ENCODE assay signal across 24 cellular contexts in genomic region chr3:181730364-181730763, GRCh38. TPM values are rescaled to one million over a fixed set of nuclear protein-coding genes. Genes with fewer than 3 reads are reported as not detected.
DNase-seq lines count a peak whose midpoint lies in the region; ATAC-seq, FAIRE-seq and TF ChIP-seq lines count a peak whose summit lies in the region.
"Had no signal": no experiment of that assay in that cellular context is flagged by ENCODE, and none has a peak within 500 bp of the region (broad histone marks: within the 10 kb centered on the region; RNA-seq: fewer than 3 reads in every experiment).

No MANE protein-coding gene starts in this region.

- H4K8ac ChIP-seq in H9 (replicated peaks; ENCODE audit: insufficient read length, low read depth, low read length) = no peak overlapping the region

- DNase-seq in H9 = no peak
- DNase-seq in NCI-H1436 (lab: John Stamatoyannopoulos, UW) = peak; percentile 21
- peak; percentile 29 for DNase-seq in astrocyte of the hippocampus (ENCODE audit: low read depth, low spot score)
- peak; percentile 4 for DNase-seq in left kidney (ENCODE audit: low read depth, low spot score)
- no peak for DNase-seq in activated CD4-positive, alpha-beta memory T cell treated with anti-CD3 and anti-CD28 coated beads, Interleukin-2, amount 10 ng/mL, durations not matched to agents 7 days and 5 days
- DNase-seq in stimulated activated CD4-positive, alpha-beta T cell treated with anti-CD3 and anti-CD28 coated beads, Interleukin-12 subunit alpha, Interleukin-12 subunit beta, amount 100 ng/mL, for 4 hours = no peak
- no peak for DNase-seq in HepG2 (ENCODE audit: low spot score)
- DNase-seq in AG08396 (ENCODE audit: low spot score) = no peak
- DNase-seq: activated CD4-positive, alpha-beta memory T cell treated with anti-CD3 and anti-CD28 coated beads for 36 hours; activated CD4-positive, alpha-beta T cell treated with anti-CD3 and anti-CD28 coated beads for 1 hour; activated CD8-positive, alpha-beta memory T cell treated with anti-CD3 and anti-CD28 coated beads, Interleukin-2, amount 50 U/mL, for 4 hours; activated naive CD4-positive, alpha-beta T cell treated with Interleukin-2 at 50 U/mL for 16 hours; COR-L47; DMS79; left cardiac atrium; mammary epithelial cell; NCI-H1048; PC-3; stimulated activated naive CD4-positive, alpha-beta T cell; T-helper 2 cell had no signal

- no peak overlapping the region for H3K18ac ChIP-seq in H9 (ENCODE audit: insufficient read length, low read depth, low read length)

- H2BK12ac ChIP-seq in H9 (ENCODE audit: insufficient read length, low read depth, low read length) = no peak overlapping the region

- H3K14ac ChIP-seq in H9 (ENCODE audit: insufficient read depth, low read length) = no peak overlapping the region

- TF ChIP-seq EP300 in HepG2 (IDR thresholded peaks at IDR 0.05; ENCODE audit: low read depth in 2 of 2, low read length in 2 of 2) (no peak), HepG2 (CRISPR knock-in tag; IDR thresholded peaks at IDR 0.05; ENCODE audit: borderline replicate concordance) (no peak)

- no CpG with 5 or more reads among the region's 5 CpGs for WGBS in H9 (ENCODE audit: extremely low coverage, insufficient read length, low lambda C conversion rate)
- 19% methylated on average over 5 of the region's 5 CpGs for WGBS in HepG2 (ENCODE audit: low lambda C conversion rate)

- H3K27me3 Mint-ChIP-seq in H9 (ENCODE audit: low read depth) = peaks cover 23% of the 10 kb centered on the region
- peaks cover 52% of the 10 kb centered on the region for H3K27me3 Mint-ChIP-seq in activated CD4-positive, alpha-beta memory T cell treated with anti-CD3 and anti-CD28 coated beads, Interleukin-2, amount 10 ng/mL, durations not matched to agents 7 days and 5 days

- TF ChIP-seq POLR2A in HepG2 (IDR thresholded peaks at IDR 0.05; ENCODE audit: insufficient read depth in 1 of 2, low read depth in 2 of 2, low read length in 2 of 2) = no peak

- no TSS peak for BruUV-seq in HepG2 (replicated peaks; lab: Mats Ljungman, UMichigan)

- H3T11ph ChIP-seq in H9 (ENCODE audit: low read length) = no peak overlapping the region

- H3K4me2 ChIP-seq in H9 (ENCODE audit: insufficient read depth, insufficient read length, low read length) = peak overlapping the region; percentile 60
- H3K4me2 ChIP-seq in HepG2 (ENCODE audit: low read depth, low read length) = no peak overlapping the region

- H3K79me1 ChIP-seq in H9 (ENCODE audit: insufficient read depth, low read depth, low read length, poor library complexity, severe bottlenecking) = no peaks in the 10 kb centered on the region

- no peak overlapping the region for H2BK120ac ChIP-seq in H9 (ENCODE audit: low read depth, low read length, poor library complexity, severe bottlenecking)

- peak overlapping the region in 2 of 3 experiments; percentile 94 to 96; a peak in 4 of 7 replicates for H3K27ac Mint-ChIP-seq in H9
- no peak overlapping the region for H3K27ac Mint-ChIP-seq in activated CD4-positive, alpha-beta memory T cell treated with anti-CD3 and anti-CD28 coated beads, Interleukin-2, amount 10 ng/mL, durations not matched to agents 7 days and 5 days
- H3K27ac Mint-ChIP-seq: activated CD4-positive, alpha-beta memory T cell treated with anti-CD3 and anti-CD28 coated beads for 36 hours; natural killer cell treated with Interleukin-12 subunit alpha and Interleukin-12 subunit beta and Interleukin-15 and Interleukin-18, amount 100 ng/mL, for 72 hours had no signal

- peak overlapping the region; percentile 42 to 62; a peak in 4 of 5 replicates for H3K4me3 Mint-ChIP-seq in H9
- no peak overlapping the region for H3K4me3 Mint-ChIP-seq in activated CD4-positive, alpha-beta memory T cell treated with anti-CD3 and anti-CD28 coated beads, Interleukin-2, amount 10 ng/mL, durations not matched to agents 7 days and 5 days
- H3K4me3 Mint-ChIP-seq: activated CD4-positive, alpha-beta memory T cell treated with anti-CD3 and anti-CD28 coated beads for 36 hours; natural killer cell treated with Interleukin-12 subunit alpha and Interleukin-12 subunit beta and Interleukin-15 and Interleukin-18, amount 100 ng/mL, for 72 hours had no signal

- TF ChIP-seq RAD21 in HepG2 (CRISPR knock-in tag; IDR thresholded peaks at IDR 0.05) = no peak

- no peak overlapping the region for H3K56ac ChIP-seq in H9 (ENCODE audit: insufficient read length, low read depth, low read length)

- H3K9me3 Mint-ChIP-seq in H9 = no peaks in the 10 kb centered on the region; a peak in 1 of 5 replicates
- no peaks in the 10 kb centered on the region for H3K9me3 Mint-ChIP-seq in activated CD4-positive, alpha-beta memory T cell treated with anti-CD3 and anti-CD28 coated beads, Interleukin-2, amount 10 ng/mL, durations not matched to agents 7 days and 5 days
- H3K9me3 Mint-ChIP-seq: natural killer cell treated with Interleukin-12 subunit alpha and Interleukin-12 subunit beta and Interleukin-15 and Interleukin-18, amount 100 ng/mL, for 72 hours had no signal

- no peak overlapping the region for H2BK15ac ChIP-seq in H9 (ENCODE audit: low read depth, low read length)

- no peak overlapping the region for H2BK5ac ChIP-seq in H9 (ENCODE audit: insufficient read length, low read length)

- H3K4me1 Mint-ChIP-seq in H9 = peaks cover 55 to 67% of the 10 kb centered on the region in 2 experiments
- peaks cover 3% of the 10 kb centered on the region for H3K4me1 Mint-ChIP-seq in activated CD4-positive, alpha-beta memory T cell treated with anti-CD3 and anti-CD28 coated beads, Interleukin-2, amount 10 ng/mL, durations not matched to agents 7 days and 5 days

- no peaks in the 10 kb centered on the region; a peak in 1 of 7 replicates for H3K36me3 Mint-ChIP-seq in H9 (ENCODE audit: insufficient read depth in 1 of 3, low read depth in 3 of 3)
- peaks cover 5% of the 10 kb centered on the region for H3K36me3 Mint-ChIP-seq in activated CD4-positive, alpha-beta memory T cell treated with anti-CD3 and anti-CD28 coated beads, Interleukin-2, amount 10 ng/mL, durations not matched to agents 7 days and 5 days (ENCODE audit: low read depth)

- H2AFZ ChIP-seq in H9 (ENCODE audit: low read length) = no peak overlapping the region
- no peak overlapping the region for H2AFZ ChIP-seq in HepG2 (ENCODE audit: low read length)

- H3K79me2 ChIP-seq in H9 (ENCODE audit: insufficient read depth, low read length) (no peaks in the 10 kb centered on the region), HepG2 (ENCODE audit: insufficient read depth, low read length) (no peaks in the 10 kb centered on the region)

- POLR2A ChIA-PET in activated CD4-positive, alpha-beta memory T cell treated with anti-CD3 and anti-CD28 coated beads, Interleukin-2, amount 10 ng/mL, durations not matched to agents 7 days and 5 days (lab: Charles Lee) = no interaction called here
- POLR2A ChIA-PET in HepG2 (lab: Yijun Ruan, JAX) = no interaction called here

- CTCF ChIA-PET in activated CD4-positive, alpha-beta memory T cell treated with anti-CD3 and anti-CD28 coated beads, Interleukin-2, amount 10 ng/mL, durations not matched to agents 7 days and 5 days (lab: Charles Lee) = interaction anchor here (0.9 to 1.2 kb wide), 2 partner anchors 17 to 30 kb away, joined by 3 to 4 read pairs; no protein-coding TSS in a partner anchor
- CTCF ChIA-PET in HepG2 (lab: Yijun Ruan, JAX; ENCODE audit: low intra/inter-chr PET ratio, low total read pairs) = no interaction called here

- H3K9ac ChIP-seq in H9 (ENCODE audit: extremely low read depth, insufficient read length, low read length) (no peak overlapping the region), HepG2 (ENCODE audit: insufficient read depth, low read depth, low read length) (no peak overlapping the region)

- no peaks in the 10 kb centered on the region for H3K36me3 ChIP-seq in HepG2 (replicated peaks in 1 of 2; ENCODE audit: control insufficient read depth in 1 of 2, insufficient read depth in 2 of 2, low read length in 2 of 2)
- H3K36me3 ChIP-seq: gastroesophageal sphincter had no signal

- peaks cover 20% of the 10 kb centered on the region for H3K23me2 ChIP-seq in H9 (ENCODE audit: insufficient read length, low read depth, low read length, poor library complexity, severe bottlenecking)

- in situ Hi-C loops in HepG2 (cut with HindIII; ENCODE audit: extremely low pct_ligation_motif_present, low pct_unique_long_range_greater_than_20kb) = no loop called here

- H2BK20ac ChIP-seq in H9 (ENCODE audit: low read depth, low read length, poor library complexity, severe bottlenecking) = no peak overlapping the region

- no peak for FAIRE-seq in HepG2 (lab: Jason Lieb, UNC)
- FAIRE-seq: G401.6 had no signal

- peaks cover 3% of the 10 kb centered on the region; the same call in 1 of the 2 replicates for H3K27me3 ChIP-seq in H9 (ENCODE audit: insufficient read depth, low read length)
- peaks cover 0 to 20% of the 10 kb centered on the region in 2 experiments; a peak in 3 of 5 replicates for H3K27me3 ChIP-seq in HepG2 (ENCODE audit: control insufficient read depth in 1 of 2, insufficient read depth in 2 of 2, low read length in 2 of 2)

- no peak for ATAC-seq in HepG2
- ATAC-seq: gastroesophageal sphincter; left cardiac atrium; natural killer cell treated with Interleukin-12 subunit alpha and Interleukin-12 subunit beta and Interleukin-15 and Interleukin-18, amount 100 ng/mL, for 72 hours; PC-3 had no signal

- no peak overlapping the region for H3K23ac ChIP-seq in H9 (ENCODE audit: insufficient read length, low read depth, low read length)

- intact Hi-C loops in HepG2 (cut with micrococcal nuclease; ENCODE audit: unreplicated experiment) = no loop called here

- no peak overlapping the region for H3K4ac ChIP-seq in H9 (ENCODE audit: low read depth, low read length)

- H4K5ac ChIP-seq in H9 (ENCODE audit: insufficient read length, low read depth, low read length) = no peak overlapping the region

- no peak overlapping the region for H2AK5ac ChIP-seq in H9 (ENCODE audit: insufficient read length, low read length)

- H3K4me3 ChIP-seq in HepG2 (replicated peaks in 1 of 3; ENCODE audit: insufficient read depth in 1 of 3, low read depth in 2 of 3, low read length in 3 of 3) = no peak overlapping the region
- H3K4me3 ChIP-seq: gastroesophageal sphincter had no signal

- H3K9me3 ChIP-seq in H9 (ENCODE audit: control insufficient read depth, low read depth, low read length) = no peaks in the 10 kb centered on the region
- no peaks in the 10 kb centered on the region for H3K9me3 ChIP-seq in HepG2 (ENCODE audit: low read length)
- H3K9me3 ChIP-seq: gastroesophageal sphincter had no signal

- H3K4me1 ChIP-seq in H9 (ENCODE audit: insufficient read depth, low read length) (peaks cover 23% of the 10 kb centered on the region), HepG2 (ENCODE audit: insufficient read depth, low read length) (peaks cover 13% of the 10 kb centered on the region)

- H3K27ac ChIP-seq in H9 (ENCODE audit: insufficient read length, low read depth, low read length) = no peak overlapping the region
- H3K27ac ChIP-seq in HepG2 (ENCODE audit: extremely low read length, insufficient read depth, low read length) = no peak overlapping the region
- H3K27ac ChIP-seq: C4-2B, gastroesophageal sphincter had no signal

- no peak for TF ChIP-seq CTCF in H9 (conservative IDR thresholded peaks at IDR 0.05)
- no peak for TF ChIP-seq CTCF in HepG2 (CRISPR knock-in tag; IDR thresholded peaks at IDR 0.05)

- H4K20me1 ChIP-seq in H9 (ENCODE audit: control insufficient read depth, insufficient read depth, insufficient read length) (no peaks in the 10 kb centered on the region), HepG2 (ENCODE audit: insufficient read depth, low read length) (no peaks in the 10 kb centered on the region)

- H4K91ac ChIP-seq in H9 (ENCODE audit: insufficient read length, low read depth, low read length) = no peak overlapping the region

RNA-seq across cellular contexts. Expression of gene SOX2, which starts 18.6 kb away (rescaled TPM):
- total RNA-seq in H9 (2021) (307 and 316 TPM in 2 replicates), HepG2 (2016; rRNA removed; fragmentation: Illumina TruSeq; extraction: Trizol) (not detected in 2 replicates)
- total RNA-seq in activated CD4-positive, alpha-beta memory T cell treated with anti-CD3 and anti-CD28 coated beads, Interleukin-2, amount 10 ng/mL, durations not matched to agents 7 days and 5 days = not detected
- not detected in 2 replicates for total RNA-seq in HepG2 (2016; cell fraction: cytosol; rRNA removed; fragmentation: Illumina TruSeq; extraction: Trizol; ENCODE audit: low read depth)
- not detected in 2 replicates for total RNA-seq in HepG2 (2016; cell fraction: insoluble cytoplasmic fraction; rRNA removed; fragmentation: Illumina TruSeq; extraction: Trizol)
- not detected in 2 replicates for total RNA-seq in HepG2 (2016; cell fraction: membrane; rRNA removed; fragmentation: Illumina TruSeq; extraction: Trizol)
- not detected in 2 replicates for total RNA-seq in HepG2 (2016; cell fraction: nucleus; rRNA removed; fragmentation: Illumina TruSeq; extraction: Trizol)
- polyA plus RNA-seq in HepG2 (2011; rRNA removed) = not detected in 2 replicates
- not detected in 2 replicates for polyA plus RNA-seq in HepG2 (2011; cell fraction: cytosol; rRNA removed)
- 0.06 TPM in 1 of 2 replicates, not detected in the other for polyA plus RNA-seq in HepG2 (2011; cell fraction: nucleus; rRNA removed)
- not detected in 2 replicates for polyA plus RNA-seq in HepG2 (2012)
- not detected in 2 replicates for polyA plus RNA-seq in HepG2 (2016; cell fraction: cytosol; fragmentation: Illumina TruSeq; extraction: Trizol; ENCODE audit: low read depth)
- polyA plus RNA-seq in HepG2 (2016; cell fraction: insoluble cytoplasmic fraction; fragmentation: Illumina TruSeq; extraction: Trizol; ENCODE audit: low read depth) = not detected in 2 replicates
- polyA plus RNA-seq in HepG2 (2016; cell fraction: membrane; fragmentation: Illumina TruSeq; extraction: Trizol; ENCODE audit: low read depth) = not detected in 2 replicates
- polyA plus RNA-seq in HepG2 (2016; cell fraction: nucleus; fragmentation: Illumina TruSeq; extraction: Trizol; ENCODE audit: insufficient read depth, low read depth) = not detected in 2 replicates
- not detected in 2 replicates for polyA minus RNA-seq in HepG2 (2011; rRNA and poly(A)+ RNA removed; ENCODE audit: low replicate concordance)
- polyA minus RNA-seq in HepG2 (2011; cell fraction: cytosol; rRNA and poly(A)+ RNA removed) = not detected in 2 replicates
- polyA minus RNA-seq in HepG2 (2011; cell fraction: nucleus; rRNA and poly(A)+ RNA removed) = not detected in 2 replicates
- total RNA-seq: activated CD4-positive, alpha-beta memory T cell treated with anti-CD3 and anti-CD28 coated beads for 36 hours; mammary epithelial cell; natural killer cell treated with Interleukin-12 subunit alpha and Interleukin-12 subunit beta and Interleukin-15 and Interleukin-18, amount 100 ng/mL, for 72 hours; PC-3 had no signal
- polyA plus RNA-seq: mammary epithelial cell had no signal

Comparison
In these comparisons a context has a peak if more than half of its experiments do, and no peak if none do; other contexts are left out.
1. DNase-seq: peak in NCI-H1436 (single experiment), astrocyte of the hippocampus (single experiment) and left kidney (single experiment); none in H9 (single experiment), activated CD4-positive, alpha-beta memory T cell treated with anti-CD3 and anti-CD28 coated beads, Interleukin-2, amount 10 ng/mL, durations not matched to agents 7 days and 5 days (single experiment), stimulated activated CD4-positive, alpha-beta T cell treated with anti-CD3 and anti-CD28 coated beads, Interleukin-12 subunit alpha, Interleukin-12 subunit beta, amount 100 ng/mL, for 4 hours (single experiment), HepG2 (single experiment) and AG08396 (single experiment).
2. RNA of gene SOX2, which starts 18.6 kb away (total RNA-seq): 307 to 316 TPM in H9; not detected in HepG2 and not detected in activated CD4-positive, alpha-beta memory T cell treated with anti-CD3 and anti-CD28 coated beads, Interleukin-2, amount 10 ng/mL, durations not matched to agents 7 days and 5 days; every median in the first group is over 100 times any median in the second.